In genomic region chr10:12588091-12588850, GRCh38 we compare ENCODE assay signal across 10 cellular contexts.
DNase-seq lines count a peak whose midpoint lies in the region; ATAC-seq and TF ChIP-seq lines count a peak whose summit lies in the region.
"Had no signal": no experiment of that assay in that cellular context is flagged by ENCODE, and none has a peak within 500 bp of the region (broad histone marks: within the 10 kb centered on the region; RNA-seq: fewer than 3 reads in every experiment).

No MANE protein-coding gene starts in this region.

- H3K9me3 ChIP-seq in DND-41 (ENCODE audit: insufficient read depth, low read length, severe bottlenecking) = peaks cover 6% of the 10 kb centered on the region
- no peaks in the 10 kb centered on the region for H3K9me3 ChIP-seq in colonic mucosa

- DNase-seq in A172 (ENCODE audit: low spot score) (peak; percentile 22), DND-41 (peak; percentile 91), NCI-H748 (lab: John Stamatoyannopoulos, UW; ENCODE audit: unreplicated experiment) (peak; percentile 88), epithelial cell of prostate (ENCODE audit: low read depth, low spot score) (peak; percentile 43), dermis blood vessel endothelial cell (no peak), colonic mucosa (no peak), hypothalamus (lab: John Stamatoyannopoulos, UW) (no peak)
- DNase-seq: GOT3, KBM-7 had no signal

- H3K27ac ChIP-seq in DND-41 (ENCODE audit: low read length) (peak overlapping the region; percentile 98), epithelial cell of prostate (peak overlapping the region; percentile 9), colonic mucosa (no peak overlapping the region)

- H3K27me3 ChIP-seq in DND-41 (ENCODE audit: insufficient read depth, low read length, poor library complexity) (no peaks in the 10 kb centered on the region), colonic mucosa (no peaks in the 10 kb centered on the region)

- TF ChIP-seq CTCF in DND-41 (IDR thresholded peaks at IDR 0.05; ENCODE audit: borderline replicate concordance, extremely low read depth, low read length, poor library complexity, severe bottlenecking) (no peak), colonic mucosa (IDR thresholded peaks at IDR 0.05) (no peak)

- H3K4me1 ChIP-seq in DND-41 (ENCODE audit: insufficient read depth, low read length) (peaks cover 92% of the 10 kb centered on the region), colonic mucosa (no peaks in the 10 kb centered on the region)

- peaks cover 4% of the 10 kb centered on the region; the same call in 1 of the 2 replicates for H3K36me3 ChIP-seq in DND-41 (ENCODE audit: insufficient read depth, low read length)
- H3K36me3 ChIP-seq in colonic mucosa = no peaks in the 10 kb centered on the region

- peak overlapping the region; percentile 64 for H3K9ac ChIP-seq in DND-41 (ENCODE audit: low read depth, low read length)
- H3K9ac ChIP-seq in colonic mucosa (ENCODE audit: low read depth in 2 of 2, low read length in 2 of 2) = no peak overlapping the region

- ATAC-seq in DND-41 (ENCODE audit: insufficient read depth, low read depth) (peak; percentile 91), HG03097 (IDR thresholded peaks at IDR 0.05; ENCODE audit: low FRiP score, unreplicated experiment) (no peak)

- H3K79me2 ChIP-seq in DND-41 (ENCODE audit: insufficient read depth, low read length) = peaks cover 3% of the 10 kb centered on the region

- intact Hi-C loops in colonic mucosa (cut with DNase I) = no loop called here

- H3K4me3 ChIP-seq in DND-41 (ENCODE audit: low read depth in 1 of 2, low read length in 2 of 2) = peak overlapping the region; percentile 10 to 51; a peak in 3 of 4 replicates
- no peak overlapping the region for H3K4me3 ChIP-seq in colonic mucosa

- H2AFZ ChIP-seq in DND-41 (ENCODE audit: low read depth, low read length) = peak overlapping the region; percentile 31

- peak overlapping the region; percentile 66 for H3K4me2 ChIP-seq in DND-41 (ENCODE audit: insufficient read depth, low read length)

- H4K20me1 ChIP-seq in DND-41 (ENCODE audit: insufficient read depth, low read length) = no peaks in the 10 kb centered on the region

Comparison
In these comparisons a context has a peak if more than half of its experiments do, and no peak if none do; other contexts are left out.
1. DNase-seq: peak in A172 (single experiment), DND-41 (single experiment), NCI-H748 (single experiment) and epithelial cell of prostate (single experiment); none in dermis blood vessel endothelial cell (single experiment), colonic mucosa (single experiment) and hypothalamus (0 of 51).